Comparison of ENCODE assay signal across 11 cellular contexts in genomic region chr1:179017383-179018326, GRCh38. TPM values are rescaled to one million over a fixed set of nuclear protein-coding genes. Genes with fewer than 3 reads are reported as not detected.
DNase-seq lines count a peak whose midpoint lies in the region; ATAC-seq, FAIRE-seq and TF ChIP-seq lines count a peak whose summit lies in the region.
"Had no signal": no experiment of that assay in that cellular context is flagged by ENCODE, and none has a peak within 500 bp of the region (broad histone marks: within the 10 kb centered on the region; RNA-seq: fewer than 3 reads in every experiment).

No MANE protein-coding gene starts in this region.

- no peak overlapping the region for H3K9ac ChIP-seq in endothelial cell of umbilical vein (replicated peaks; ENCODE audit: extremely low read depth, insufficient read depth, low read length)

- no peak for DNase-seq in CD14-positive monocyte (ENCODE audit: low spot score)
- DNase-seq in OCI-LY7 (ENCODE audit: low spot score), result no peak
- no peak for DNase-seq in endothelial cell of umbilical vein (ENCODE audit: low read depth, low spot score)
- DNase-seq in neural crest cell (ENCODE audit: low read depth, low spot score), result no peak
- no peak for DNase-seq in thyroid gland
- DNase-seq in T-helper 1 cell, result no peak
- DNase-seq: CD4-positive, alpha-beta T cell had no signal

- FAIRE-seq in endothelial cell of umbilical vein (lab: Jason Lieb, UNC), result no peak

- H3K79me2 ChIP-seq in OCI-LY7 (ENCODE audit: insufficient read depth, low read depth, low read length) (no peaks in the 10 kb centered on the region), endothelial cell of umbilical vein (ENCODE audit: control insufficient read depth, insufficient read depth, low read length) (no peaks in the 10 kb centered on the region)

- 54 to 58% methylated on average over 3 of the region's 3 CpGs for WGBS in thyroid gland, 2 donors

- H2AFZ ChIP-seq in OCI-LY7 (ENCODE audit: low read length) (0 out of 2 replicates have a peak overlapping the region, but pooled peaks have one; percentile 8), endothelial cell of umbilical vein (ENCODE audit: low read depth, low read length) (peak overlapping the region; percentile 57)

- CTCF ChIA-PET in OCI-LY7 (lab: Charles Lee; ENCODE audit: unreplicated experiment) (no interaction called here), endothelial cell of umbilical vein (lab: Charles Lee) (interaction anchor here (0.6 to 3.0 kb wide), 5 partner anchors 10 to 485 kb away, joined by 3 to 19 read pairs (median 6); no protein-coding TSS in a partner anchor)

- H3K27me3 Mint-ChIP-seq in CD14-positive monocyte (ENCODE audit: low read depth in 3 of 3) (peaks cover 0 to 6% (median 0%) of the 10 kb centered on the region in 3 donors), neural crest cell (ENCODE audit: low read depth) (peaks cover 8% of the 10 kb centered on the region)
- H3K27me3 Mint-ChIP-seq: CD4-positive, alpha-beta T cell had no signal

- BruUV-seq in OCI-LY7 (replicated peaks; lab: Mats Ljungman, UMichigan) (no TSS peak), endothelial cell of umbilical vein (replicated peaks; lab: Mats Ljungman, UMichigan) (no TSS peak)

- H3K27ac ChIP-seq in OCI-LY7 (ENCODE audit: low read depth, low read length, poor library complexity, severe bottlenecking) (no peak overlapping the region), endothelial cell of umbilical vein (ENCODE audit: insufficient read depth, low read depth, low read length) (no peak overlapping the region), thyroid gland (peak overlapping the region in 1 of 3 donors; percentile 5)

- H3K4me1 Mint-ChIP-seq in CD14-positive monocyte (peaks cover 45% of the 10 kb centered on the region), neural crest cell (peaks cover 21% of the 10 kb centered on the region)

- H4K20me1 ChIP-seq in OCI-LY7 (ENCODE audit: insufficient read depth, low read length) (no peaks in the 10 kb centered on the region), endothelial cell of umbilical vein (replicated peaks; ENCODE audit: control insufficient read depth, extremely low read depth, insufficient read depth, low read length) (no peaks in the 10 kb centered on the region)

- POLR2A ChIA-PET in OCI-LY7 (lab: Charles Lee) (interaction anchor here (0.5 to 1.7 kb wide), 6 partner anchors 10 to 334 kb away, joined by 3 to 6 read pairs (median 4); no protein-coding TSS in a partner anchor), endothelial cell of umbilical vein (lab: Charles Lee) (no interaction called here)

- peak overlapping the region; percentile 75 to 93 (median 87) for H3K27ac Mint-ChIP-seq in CD14-positive monocyte
- H3K27ac Mint-ChIP-seq in neural crest cell (ENCODE audit: unreplicated experiment), result peak overlapping the region; percentile 15
- H3K27ac Mint-ChIP-seq: activated T-helper 1 cell treated with anti-CD3 and anti-CD28 coated beads, Interleukin-12 subunit alpha, Interleukin-12 subunit beta, Interleukin-2, Interleukin-4 antibody, amounts not matched to agents 30 ng/mL and 10 ng/mL and 1 ng/mL, durations not matched to agents 14 hours and 24 hours and 36 hours; CD4-positive, alpha-beta T cell had no signal

- H3K4me2 ChIP-seq in OCI-LY7 (ENCODE audit: low read length), result no peak overlapping the region
- H3K4me2 ChIP-seq in endothelial cell of umbilical vein (ENCODE audit: insufficient read depth, low read length), result no peak overlapping the region

- dilution Hi-C loops in endothelial cell of umbilical vein (cut with MboI; ENCODE audit: extremely low pct_ligation_motif_present, low sequenced_read_pairs), result loop anchor here (25.0 kb wide), 1 partner anchor 255 kb away; no protein-coding TSS in a partner anchor

- H3K4me3 Mint-ChIP-seq in CD14-positive monocyte (peak overlapping the region; percentile 50 to 78), neural crest cell (peak overlapping the region; percentile 37)
- H3K4me3 Mint-ChIP-seq: activated T-helper 1 cell treated with anti-CD3 and anti-CD28 coated beads, Interleukin-12 subunit alpha, Interleukin-12 subunit beta, Interleukin-2, Interleukin-4 antibody, amounts not matched to agents 30 ng/mL and 10 ng/mL and 1 ng/mL, durations not matched to agents 14 hours and 24 hours and 36 hours; CD4-positive, alpha-beta T cell had no signal

- TF ChIP-seq POLR2A in endothelial cell of umbilical vein (IDR thresholded peaks at IDR 0.05; ENCODE audit: low read depth, low read length), result no peak
- TF ChIP-seq POLR2A in thyroid gland (IDR thresholded peaks at IDR 0.05), result no peak

- H3K27me3 ChIP-seq in endothelial cell of umbilical vein (ENCODE audit: control insufficient read depth in 2 of 2, insufficient read depth in 2 of 2, low read length in 2 of 2) (peaks cover 4 to 5% of the 10 kb centered on the region in 2 experiments), thyroid gland (no peaks in the 10 kb centered on the region)

- no peaks in the 10 kb centered on the region for H3K9me1 ChIP-seq in endothelial cell of umbilical vein (replicated peaks; ENCODE audit: control insufficient read depth, extremely low read depth, insufficient read depth, low read length)

- ATAC-seq in HG03108 (IDR thresholded peaks at IDR 0.05; ENCODE audit: unreplicated experiment) (no peak), HG03039 (IDR thresholded peaks at IDR 0.05; ENCODE audit: unreplicated experiment) (no peak)

- H3K4me3 ChIP-seq in OCI-LY7 (ENCODE audit: low read depth, low read length, poor library complexity, severe bottlenecking) (no peak overlapping the region), endothelial cell of umbilical vein (replicated peaks in 1 of 3; ENCODE audit: insufficient read depth in 1 of 3, low read depth in 1 of 3, low read length in 3 of 3) (no peak overlapping the region), thyroid gland (replicated peaks in 1 of 3) (no peak overlapping the region)
- H3K4me3 ChIP-seq: lung had no signal

- H3K4me1 ChIP-seq in OCI-LY7 (ENCODE audit: insufficient read depth, low read length, poor library complexity, severe bottlenecking) (no peaks in the 10 kb centered on the region), endothelial cell of umbilical vein (ENCODE audit: control insufficient read depth, extremely low read depth, insufficient read depth, low read length) (no peaks in the 10 kb centered on the region), thyroid gland (peaks cover 5 to 12% of the 10 kb centered on the region in 2 donors)

- H3K36me3 Mint-ChIP-seq in CD14-positive monocyte (no peaks in the 10 kb centered on the region), neural crest cell (ENCODE audit: low read depth) (no peaks in the 10 kb centered on the region)

- H3K9me2 ChIP-seq in OCI-LY7 (ENCODE audit: insufficient read depth, low read length), result no peaks in the 10 kb centered on the region

- TF ChIP-seq CTCF in CD14-positive monocyte (IDR thresholded peaks at IDR 0.05) (no peak), OCI-LY7 (conservative IDR thresholded peaks at IDR 0.05; ENCODE audit: low read length) (no peak), endothelial cell of umbilical vein (IDR thresholded peaks at IDR 0.05; ENCODE audit: extremely low read depth in 1 of 2, insufficient read depth in 1 of 2, low read depth in 1 of 2, low read length in 2 of 2) (no peak), neural crest cell (conservative IDR thresholded peaks at IDR 0.05) (no peak), thyroid gland (IDR thresholded peaks at IDR 0.05) (no peak)

- H3K9me3 Mint-ChIP-seq in CD14-positive monocyte (peaks cover 0 to 3% (median 0%) of the 10 kb centered on the region in 7 donors), neural crest cell (no peaks in the 10 kb centered on the region)
- H3K9me3 Mint-ChIP-seq: activated T-helper 1 cell treated with anti-CD3 and anti-CD28 coated beads, Interleukin-12 subunit alpha, Interleukin-12 subunit beta, Interleukin-2, Interleukin-4 antibody, amounts not matched to agents 30 ng/mL and 10 ng/mL and 1 ng/mL, durations not matched to agents 14 hours and 24 hours and 36 hours; CD4-positive, alpha-beta T cell had no signal

- intact Hi-C loops in CD14-positive monocyte (cut with micrococcal nuclease) (no loop called here), OCI-LY7 (cut with micrococcal nuclease; ENCODE audit: unreplicated experiment) (no loop called here), endothelial cell of umbilical vein (cut with micrococcal nuclease) (no loop called here), thyroid gland (cut with DNase I) (no loop called here)

- no peaks in the 10 kb centered on the region for H3K9me3 ChIP-seq in OCI-LY7 (ENCODE audit: low read length)
- H3K9me3 ChIP-seq in endothelial cell of umbilical vein (replicated peaks; ENCODE audit: control insufficient read depth, insufficient read depth, low read length), result no peaks in the 10 kb centered on the region
- H3K9me3 ChIP-seq in thyroid gland, result no peaks in the 10 kb centered on the region

- H3K36me3 ChIP-seq in OCI-LY7 (ENCODE audit: insufficient read depth, low read length), result no peaks in the 10 kb centered on the region
- no peaks in the 10 kb centered on the region for H3K36me3 ChIP-seq in endothelial cell of umbilical vein (ENCODE audit: control insufficient read depth in 2 of 2, extremely low read depth in 1 of 2, insufficient read depth in 2 of 2, low read length in 2 of 2)
- no peaks in the 10 kb centered on the region for H3K36me3 ChIP-seq in thyroid gland

TF ChIP-seq in endothelial cell of umbilical vein, 7 proteins besides CTCF, POLR2A, EP300 and RAD21:
- TF ChIP-seq FOS (IDR thresholded peaks at IDR 0.05; ENCODE audit: borderline replicate concordance, insufficient read depth, low read length), result peak; percentile 17
- no peak for TF ChIP-seq GATA2 (IDR thresholded peaks at IDR 0.05; ENCODE audit: insufficient read depth, insufficient read length, low read depth, low read length)
- no peak for TF ChIP-seq MAX (IDR thresholded peaks at IDR 0.05; ENCODE audit: insufficient read depth, insufficient read length)
- TF ChIP-seq POLR2AphosphoS5 (IDR thresholded peaks at IDR 0.05; ENCODE audit: insufficient read depth, low read depth, low read length), result no peak

RNA-seq across cellular contexts. Expression of gene FAM20B, which starts 8.0 kb away (rescaled TPM):
- polyA plus RNA-seq in CD14-positive monocyte (1 to 10 TPM; 4.0 to 4.4 TPM), endothelial cell of umbilical vein (8.2 and 10.0 TPM in 2 replicates)
- total RNA-seq in OCI-LY7 (2014; rRNA removed; shearing (Covaris generic)), result 16.6 and 17.1 TPM in 2 replicates
- total RNA-seq in OCI-LY7 (2022) (36.5 and 37.7 TPM in 2 replicates), endothelial cell of umbilical vein (35.1 and 36.2 TPM in 2 replicates), neural crest cell (38.8 and 39.7 TPM in 2 replicates), thyroid gland (10 to 100 TPM; 24.3 to 39.2 (median 30.6) TPM)
- 13.0 and 13.3 TPM in 2 replicates for polyA plus RNA-seq in endothelial cell of umbilical vein (2011; cell fraction: cytosol; rRNA removed)
- 9.6 and 11.1 TPM in 2 replicates for polyA plus RNA-seq in endothelial cell of umbilical vein (2011; cell fraction: nucleus; rRNA removed)
- polyA plus RNA-seq in endothelial cell of umbilical vein (2012), result 17.9 and 20.7 TPM in 2 replicates
- 33.2 and 36.7 TPM in 2 replicates for polyA minus RNA-seq in endothelial cell of umbilical vein
- 30.1 TPM for polyA minus RNA-seq in endothelial cell of umbilical vein (2011; cell fraction: cytosol; rRNA and poly(A)+ RNA removed)
- polyA minus RNA-seq in endothelial cell of umbilical vein (2011; cell fraction: nucleus; rRNA and poly(A)+ RNA removed), result 8.0 and 11.9 TPM in 2 replicates
